In genomic region chr11:67403085-67403484, GRCh38 we compare ENCODE assay signal across 7 cellular contexts. TPM values are rescaled to one million over a fixed set of nuclear protein-coding genes. Genes with fewer than 3 reads are reported as not detected.
DNase-seq lines count a peak whose midpoint lies in the region; ATAC-seq and TF ChIP-seq lines count a peak whose summit lies in the region.
"Not testable (repeated sequence)": the region's sequence is repeated elsewhere in the genome, so short reads cannot be mapped to it uniquely, and the experiment has no call there.
"Had no signal": no experiment of that assay in that cellular context is flagged by ENCODE, and none has a peak within 500 bp of the region (broad histone marks: within the 10 kb centered on the region; RNA-seq: fewer than 3 reads in every experiment).

No MANE protein-coding gene starts in this region.

- WGBS in thyroid gland, 2 donors: 79 to 83% methylated on average over 9 of the region's 9 CpGs

- peaks cover 33% of the 10 kb centered on the region for H3K36me3 ChIP-seq in effector memory CD4-positive, alpha-beta T cell (ENCODE audit: control insufficient read depth, insufficient read depth, low read length)
- peaks cover 14 to 16% of the 10 kb centered on the region in 2 donors for H3K36me3 ChIP-seq in thyroid gland

- peaks cover 68% of the 10 kb centered on the region for H3K4me1 Mint-ChIP-seq in activated T-cell treated with anti-CD3 and anti-CD28 coated beads, Interleukin-2, amount 50 U/mL, for 72 hours (ENCODE audit: low read depth)
- H3K4me1 Mint-ChIP-seq in natural killer cell: peaks cover 50 to 58% of the 10 kb centered on the region in 2 donors

- peaks cover 9 to 11% of the 10 kb centered on the region in 2 donors for H3K36me3 Mint-ChIP-seq in activated T-cell treated with anti-CD3 and anti-CD28 coated beads, Interleukin-2, amount 50 U/mL, for 72 hours (ENCODE audit: insufficient read depth in 2 of 2)
- H3K36me3 Mint-ChIP-seq in natural killer cell: not testable (repeated sequence)

- H3K9me3 Mint-ChIP-seq in activated T-cell treated with anti-CD3 and anti-CD28 coated beads, Interleukin-2, amount 50 U/mL, for 72 hours; natural killer cell: not testable (repeated sequence)

- peak overlapping the region; percentile 94 for H3K27ac ChIP-seq in RWPE1
- H3K27ac ChIP-seq in effector memory CD4-positive, alpha-beta T cell (ENCODE audit: insufficient read depth, low read length, poor library complexity, severe bottlenecking): peak overlapping the region; percentile 85
- peak overlapping the region; percentile 40 to 79 (median 59) for H3K27ac ChIP-seq in thyroid gland

- H3K27me3 Mint-ChIP-seq in activated T-cell treated with anti-CD3 and anti-CD28 coated beads, Interleukin-2, amount 50 U/mL, for 72 hours (ENCODE audit: low read depth); natural killer cell (ENCODE audit: low read depth in 2 of 2): not testable (repeated sequence)

- not testable (repeated sequence) for DNase-seq in GM12864 (ENCODE audit: low read depth); RWPE1 (ENCODE audit: low spot score); activated T-cell treated with anti-CD3 and anti-CD28 coated beads, Interleukin-2, amount 50 U/mL, for 72 hours; effector memory CD4-positive, alpha-beta T cell; natural killer cell; thyroid gland

- TF ChIP-seq POLR2A in thyroid gland (IDR thresholded peaks at IDR 0.05): not testable (repeated sequence)

- H3K4me3 ChIP-seq in GM12864 (ENCODE audit: low read depth, low read length): peak overlapping the region; percentile 67
- H3K4me3 ChIP-seq in effector memory CD4-positive, alpha-beta T cell (ENCODE audit: insufficient read depth, low read depth, low read length, poor library complexity, severe bottlenecking): peak overlapping the region; percentile 82
- not testable (repeated sequence) for H3K4me3 ChIP-seq in thyroid gland (replicated peaks in 1 of 3)

- not testable (repeated sequence) for ATAC-seq in activated T-cell treated with anti-CD3 and anti-CD28 coated beads, Interleukin-2, amount 50 U/mL, for 72 hours (replicated peaks in 1 of 2); natural killer cell

- not testable (repeated sequence) for H3K27me3 ChIP-seq in effector memory CD4-positive, alpha-beta T cell (replicated peaks; ENCODE audit: control insufficient read depth, insufficient read depth, low read length, poor library complexity, severe bottlenecking); thyroid gland

- not testable (repeated sequence) for H3K9me3 ChIP-seq in effector memory CD4-positive, alpha-beta T cell (ENCODE audit: control insufficient read depth, low read length); thyroid gland

- H3K27ac Mint-ChIP-seq in activated T-cell treated with anti-CD3 and anti-CD28 coated beads, Interleukin-2, amount 50 U/mL, for 72 hours: peak overlapping the region; percentile 94
- peak overlapping the region; percentile 86 to 96 for H3K27ac Mint-ChIP-seq in natural killer cell

- TF ChIP-seq CTCF in GM12864 (IDR thresholded peaks at IDR 0.05; ENCODE audit: low read depth, low read length, missing control alignments); RWPE1 (conservative IDR thresholded peaks at IDR 0.05; ENCODE audit: low read depth); natural killer cell (IDR thresholded peaks at IDR 0.05); thyroid gland (IDR thresholded peaks at IDR 0.05): not testable (repeated sequence)

- CTCF ChIA-PET in RWPE1 (lab: Yijun Ruan, JAX): interaction anchor here (0.6 to 1.4 kb wide), 3 partner anchors 12 to 1154 kb away, joined by 3 to 5 read pairs (median 5); partner anchors contain the start of gene RAD9A

- peaks cover 80% of the 10 kb centered on the region for H3K4me1 ChIP-seq in effector memory CD4-positive, alpha-beta T cell (ENCODE audit: control insufficient read depth, insufficient read depth, low read length, poor library complexity, severe bottlenecking)
- peaks cover 37 to 59% of the 10 kb centered on the region in 2 donors for H3K4me1 ChIP-seq in thyroid gland

- POLR2A ChIA-PET in RWPE1 (lab: Yijun Ruan, JAX; ENCODE audit: low non-redundant PET): interaction anchor here (0.6 kb wide), 1 partner anchor 175 kb away, joined by 4 read pairs; no protein-coding TSS in a partner anchor

- intact Hi-C loops in natural killer cell (cut with micrococcal nuclease): loop anchor here (2.0 to 5.0 kb wide), 5 partner anchors 18 to 104 kb away; partner anchors contain the start of genes AIP, CDK2AP2, PITPNM1 and PTPRCAP
- intact Hi-C loops in thyroid gland (cut with DNase I): not testable (repeated sequence)

- H3K4me3 Mint-ChIP-seq in activated T-cell treated with anti-CD3 and anti-CD28 coated beads, Interleukin-2, amount 50 U/mL, for 72 hours: peak overlapping the region; percentile 91 to 96
- peak overlapping the region; percentile 94 for H3K4me3 Mint-ChIP-seq in natural killer cell

RNA-seq across cellular contexts. Expression of gene TBC1D10C, which starts 0.8 kb away (rescaled TPM):
- total RNA-seq in activated T-cell treated with anti-CD3 and anti-CD28 coated beads, Interleukin-2, amount 50 U/mL, for 72 hours: 100 to 1,000 TPM in 1 of 2 donors, 10 to 100 TPM in 1; 93.3 to 120 TPM
- total RNA-seq in natural killer cell (100 to 1,000 TPM; 314 to 359 (median 342) TPM), thyroid gland (10 to 100 TPM in 2 of 4 donors, 1 to 10 TPM in 2; 8.8 to 16.0 (median 11.6) TPM)
- total RNA-seq: SJCRH30 had no signal

RNA-seq across cellular contexts. Expression of gene PPP1CA, which starts 1.4 kb away (rescaled TPM):
- 100 to 1,000 TPM; 211 to 244 TPM for total RNA-seq in activated T-cell treated with anti-CD3 and anti-CD28 coated beads, Interleukin-2, amount 50 U/mL, for 72 hours
- total RNA-seq in natural killer cell (100 to 1,000 TPM; 222 to 245 (median 233) TPM), thyroid gland (100 to 1,000 TPM; 164 to 216 (median 191) TPM)

RNA-seq across cellular contexts. Expression of gene RAD9A, which starts 11.3 kb away (rescaled TPM):
- total RNA-seq in activated T-cell treated with anti-CD3 and anti-CD28 coated beads, Interleukin-2, amount 50 U/mL, for 72 hours: 10 to 100 TPM; 36.7 to 41.2 TPM
- total RNA-seq in natural killer cell: 10 to 100 TPM; 30.2 to 47.1 (median 37.3) TPM
- 10 to 100 TPM; 22.7 to 38.0 (median 31.0) TPM for total RNA-seq in thyroid gland

RNA-seq across cellular contexts. Expression of gene CARNS1, which starts 12.4 kb away (rescaled TPM):
- 1 to 10 TPM; 3.8 to 5.0 TPM for total RNA-seq in activated T-cell treated with anti-CD3 and anti-CD28 coated beads, Interleukin-2, amount 50 U/mL, for 72 hours
- total RNA-seq in natural killer cell (10 to 100 TPM; 25.0 to 29.0 (median 25.0) TPM), thyroid gland (1 to 10 TPM; 3.8 to 9.8 (median 5.9) TPM)

RNA-seq across cellular contexts. Expression of gene RPS6KB2, which starts 25.2 kb away (rescaled TPM):
- 10 to 100 TPM; 55.0 to 56.1 TPM for total RNA-seq in activated T-cell treated with anti-CD3 and anti-CD28 coated beads, Interleukin-2, amount 50 U/mL, for 72 hours
- total RNA-seq in natural killer cell: 10 to 100 TPM; 81.0 to 89.6 (median 84.6) TPM
- 100 to 1,000 TPM in 1 of 4 donors, 10 to 100 TPM in 3; 44.1 to 102 (median 62.2) TPM for total RNA-seq in thyroid gland

Comparison
In these comparisons a context has a peak if more than half of its experiments do, and no peak if none do; other contexts are left out.
1. RNA of gene TBC1D10C, which starts 0.8 kb away (total RNA-seq): 314 to 359 TPM in natural killer cell and 93.3 to 120 TPM in activated T-cell treated with anti-CD3 and anti-CD28 coated beads, Interleukin-2, amount 50 U/mL, for 72 hours; 8.8 to 16.0 TPM in thyroid gland; every median in the first group is over 4 times any median in the second.
2. Peak in every context shown above with its lines, with median percentiles within 50 percentile points of each other: H3K27ac ChIP-seq.